Comparison of ENCODE assay signal across 8 cellular contexts in the genomic region with DNA sequence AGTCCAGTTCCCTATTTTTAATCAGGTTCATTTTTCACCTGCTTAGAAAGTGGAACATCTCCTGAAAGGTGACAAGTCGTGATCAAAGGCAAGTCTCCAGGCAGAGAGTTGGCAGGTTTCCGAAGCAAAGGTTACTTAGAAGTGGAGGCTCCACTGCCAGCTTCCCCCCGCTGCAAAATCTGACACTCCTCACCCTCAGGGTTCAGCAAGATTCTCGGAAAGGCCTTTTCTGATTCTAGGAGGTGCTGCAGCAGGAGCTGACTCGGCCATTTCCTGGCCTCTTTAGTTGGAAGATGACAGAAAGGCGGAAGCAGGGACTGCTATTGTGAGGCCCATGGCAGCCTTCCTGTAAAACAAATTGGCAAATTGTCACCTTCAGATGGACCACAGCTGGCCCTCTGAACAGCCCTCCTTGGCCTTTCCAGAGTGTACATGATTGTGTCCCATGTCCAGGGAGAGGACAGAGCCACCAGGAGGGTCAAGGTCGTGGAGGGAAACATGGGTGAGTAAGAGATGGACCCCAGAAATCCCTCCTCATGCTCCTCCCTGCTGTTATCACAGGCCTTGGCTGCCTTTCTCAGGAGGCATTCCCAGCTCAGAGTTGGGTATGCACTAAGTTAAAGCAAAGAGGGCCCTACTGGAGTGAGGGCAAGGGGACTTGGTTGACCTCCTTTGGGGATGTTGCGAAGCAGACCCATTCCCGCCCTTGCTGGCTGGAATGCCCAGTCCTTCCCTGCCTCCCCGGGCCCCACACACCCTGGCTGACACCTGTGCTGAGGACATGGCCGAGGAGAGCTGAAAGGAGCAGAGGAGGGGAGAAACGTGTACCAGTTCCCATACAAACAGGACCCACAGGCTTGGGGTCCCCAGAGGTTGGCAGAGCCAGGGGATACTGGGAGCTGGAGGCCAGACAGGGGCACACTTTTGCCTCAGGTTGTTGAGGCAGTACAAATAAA.
DNase-seq lines count a peak whose midpoint lies in the region; ATAC-seq, FAIRE-seq and TF ChIP-seq lines count a peak whose summit lies in the region.

No MANE protein-coding gene starts in this region.

- H3K27me3 ChIP-seq in keratinocyte (ENCODE audit: control insufficient read depth, extremely low read depth, insufficient read depth, low read length) = no peaks in the 10 kb centered on the region

- no peaks in the 10 kb centered on the region for H3K9me3 ChIP-seq in keratinocyte (ENCODE audit: control insufficient read depth, low read depth, low read length)

- peak overlapping the region; percentile 14 for H2AFZ ChIP-seq in keratinocyte (ENCODE audit: control insufficient read depth, low read length)

- no peaks in the 10 kb centered on the region for H3K27me3 Mint-ChIP-seq in activated naive CD8-positive, alpha-beta T cell treated with anti-CD3 and anti-CD28 coated beads, Interleukin-2, amount 10 ng/mL, durations not matched to agents 7 days and 5 days

- POLR2A ChIA-PET in activated naive CD8-positive, alpha-beta T cell treated with anti-CD3 and anti-CD28 coated beads, Interleukin-2, amount 10 ng/mL, durations not matched to agents 7 days and 5 days (lab: Charles Lee) = interaction anchor here (0.9 to 8.3 kb wide), 11 partner anchors 9 to 358 kb away, joined by 3 to 188 read pairs (median 11); partner anchors contain the start of gene IRF2BP2

- H3K9ac ChIP-seq in keratinocyte (ENCODE audit: control insufficient read depth, extremely low read depth, insufficient read depth, low read length) = peak overlapping the region; percentile 74

- peak; percentile 69 for ATAC-seq in activated naive CD8-positive, alpha-beta T cell treated with anti-CD3 and anti-CD28 coated beads, Interleukin-2, amount 10 ng/mL, durations not matched to agents 7 days and 5 days (ENCODE audit: low read depth)
- no peak for ATAC-seq in HG03097 (IDR thresholded peaks at IDR 0.05; ENCODE audit: low FRiP score, unreplicated experiment)
- ATAC-seq in HG03571 (IDR thresholded peaks at IDR 0.05; ENCODE audit: unreplicated experiment) = no peak

- peak overlapping the region; percentile 94 for H3K27ac Mint-ChIP-seq in activated naive CD8-positive, alpha-beta T cell treated with anti-CD3 and anti-CD28 coated beads, Interleukin-2, amount 10 ng/mL, durations not matched to agents 7 days and 5 days

- peak; percentile 46 for DNase-seq in GM12865 (ENCODE audit: low read depth)
- peak; percentile 28 for DNase-seq in RPMI7951 (ENCODE audit: low read depth)
- peak; percentile 63 for DNase-seq in activated naive CD8-positive, alpha-beta T cell treated with anti-CD3 and anti-CD28 coated beads, Interleukin-2, amount 10 ng/mL, durations not matched to agents 7 days and 5 days
- no peak for DNase-seq in keratinocyte (ENCODE audit: low read depth, low spot score)
- DNase-seq in stimulated activated CD4-positive, alpha-beta T cell treated with anti-CD3 and anti-CD28 coated beads, Interleukin-2, amount 100 ng/mL, for 4 hours (ENCODE audit: low read depth) = peak; percentile 44
- DNase-seq in occipital lobe (lab: John Stamatoyannopoulos, UW) = no peak

- H3K4me1 Mint-ChIP-seq in activated naive CD8-positive, alpha-beta T cell treated with anti-CD3 and anti-CD28 coated beads, Interleukin-2, amount 10 ng/mL, durations not matched to agents 7 days and 5 days = peaks cover 60% of the 10 kb centered on the region

- dilution Hi-C loops in keratinocyte (cut with MboI; ENCODE audit: extremely low pct_ligation_motif_present, low sequenced_read_pairs) = no loop called here

- no peaks in the 10 kb centered on the region for H4K20me1 ChIP-seq in keratinocyte (ENCODE audit: control insufficient read depth, extremely low read depth, insufficient read depth, low read length)

- peak overlapping the region; percentile 94 for H3K4me2 ChIP-seq in keratinocyte (ENCODE audit: control insufficient read depth, extremely low read depth, insufficient read depth, low read depth, low read length)

- peaks cover 68% of the 10 kb centered on the region for H3K4me1 ChIP-seq in keratinocyte (ENCODE audit: control insufficient read depth, extremely low read depth, insufficient read depth, low read length)

- H3K36me3 Mint-ChIP-seq in activated naive CD8-positive, alpha-beta T cell treated with anti-CD3 and anti-CD28 coated beads, Interleukin-2, amount 10 ng/mL, durations not matched to agents 7 days and 5 days = peaks cover 5% of the 10 kb centered on the region

- no peak for FAIRE-seq in keratinocyte (lab: Jason Lieb, UNC)

- no peaks in the 10 kb centered on the region for H3K79me2 ChIP-seq in keratinocyte (ENCODE audit: control insufficient read depth, insufficient read depth, low read length)

- peak overlapping the region; percentile 76 for H3K4me3 Mint-ChIP-seq in activated naive CD8-positive, alpha-beta T cell treated with anti-CD3 and anti-CD28 coated beads, Interleukin-2, amount 10 ng/mL, durations not matched to agents 7 days and 5 days

- peaks cover 3% of the 10 kb centered on the region for H3K9me1 ChIP-seq in keratinocyte (ENCODE audit: control insufficient read depth, extremely low read depth, insufficient read depth, low read length)

- peak overlapping the region; percentile 100 for H3K27ac ChIP-seq in keratinocyte (ENCODE audit: control insufficient read depth, insufficient read depth, low read length)

- H3K36me3 ChIP-seq in keratinocyte (ENCODE audit: control insufficient read depth in 2 of 2, extremely low read depth in 1 of 2, insufficient read depth in 2 of 2, low read length in 2 of 2) = no peaks in the 10 kb centered on the region

- no peak for TF ChIP-seq CTCF in GM12865 (IDR thresholded peaks at IDR 0.05; ENCODE audit: insufficient read depth, low read depth, low read length, missing control alignments)
- no peak for TF ChIP-seq CTCF in keratinocyte (optimal IDR thresholded peaks at IDR 0.05 in 1 of 3, IDR thresholded peaks at IDR 0.05 in 1 of 3, conservative IDR thresholded peaks at IDR 0.05 in 1 of 3; ENCODE audit: extremely low read depth in 1 of 3, insufficient read depth in 2 of 3, low read length in 3 of 3)

- peak overlapping the region; percentile 30; the same call in 1 of the 2 replicates for H3K4me3 ChIP-seq in GM12865 (ENCODE audit: low read depth, low read length)
- H3K4me3 ChIP-seq in keratinocyte (ENCODE audit: control insufficient read depth in 2 of 3, extremely low read depth in 1 of 3, insufficient read depth in 2 of 3, low read depth in 1 of 3, low read length in 3 of 3) = no peak overlapping the region

- H3K9me3 Mint-ChIP-seq in activated naive CD8-positive, alpha-beta T cell treated with anti-CD3 and anti-CD28 coated beads, Interleukin-2, amount 10 ng/mL, durations not matched to agents 7 days and 5 days = no peaks in the 10 kb centered on the region

Comparison
In these comparisons a context has a peak if more than half of its experiments do, and no peak if none do; other contexts are left out.
1. DNase-seq: peak in GM12865 (single experiment), RPMI7951 (single experiment), activated naive CD8-positive, alpha-beta T cell treated with anti-CD3 and anti-CD28 coated beads, Interleukin-2, amount 10 ng/mL, durations not matched to agents 7 days and 5 days (single experiment) and stimulated activated CD4-positive, alpha-beta T cell treated with anti-CD3 and anti-CD28 coated beads, Interleukin-2, amount 100 ng/mL, for 4 hours (single experiment); none in keratinocyte (single experiment) and occipital lobe (single experiment).